8 cellular contexts compared by ENCODE assay signal in genomic region chr11:95089620-95090542, GRCh38. TPM values are rescaled to one million over a fixed set of nuclear protein-coding genes. Genes with fewer than 3 reads are reported as not detected.
DNase-seq lines count a peak whose midpoint lies in the region; ATAC-seq lines count a peak whose summit lies in the region.

A gene with protein sequence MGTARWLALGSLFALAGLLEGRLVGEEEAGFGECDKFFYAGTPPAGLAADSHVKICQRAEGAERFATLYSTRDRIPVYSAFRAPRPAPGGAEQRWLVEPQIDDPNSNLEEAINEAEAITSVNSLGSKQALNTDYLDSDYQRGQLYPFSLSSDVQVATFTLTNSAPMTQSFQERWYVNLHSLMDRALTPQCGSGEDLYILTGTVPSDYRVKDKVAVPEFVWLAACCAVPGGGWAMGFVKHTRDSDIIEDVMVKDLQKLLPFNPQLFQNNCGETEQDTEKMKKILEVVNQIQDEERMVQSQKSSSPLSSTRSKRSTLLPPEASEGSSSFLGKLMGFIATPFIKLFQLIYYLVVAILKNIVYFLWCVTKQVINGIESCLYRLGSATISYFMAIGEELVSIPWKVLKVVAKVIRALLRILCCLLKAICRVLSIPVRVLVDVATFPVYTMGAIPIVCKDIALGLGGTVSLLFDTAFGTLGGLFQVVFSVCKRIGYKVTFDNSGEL (plus strand): TSS chr11:95089846. CDS start chr11:95089928, 82 bp downstream.

- POLR2A ChIA-PET in activated CD8-positive, alpha-beta T cell treated with anti-CD3 and anti-CD28 coated beads, Interleukin-2, amount 10 ng/mL, durations not matched to agents 7 days and 5 days (lab: Charles Lee) = interaction anchor here (0.6 to 6.1 kb wide), 17 partner anchors 9 to 1300 kb away, joined by 3 to 103 read pairs (median 7); partner anchors contain the start of genes CCDC82, CEP57, CWC15 and FAM76B

- H3K27ac ChIP-seq in BLaER1 = peak within 1 kb of the TSS; percentile 87
- H3K27ac ChIP-seq in mesendoderm (ENCODE audit: low read depth, low read length) = no peak within 1 kb of the TSS

- H3K4ac ChIP-seq in mesendoderm (ENCODE audit: low read depth, low read length) = no peak within 1 kb of the TSS

- WGBS in mesendoderm (ENCODE audit: extremely low coverage, insufficient coverage, low lambda C conversion rate) = no CpG with 5 or more reads among the region's 106 CpGs

- H3K36me3 Mint-ChIP-seq in activated CD8-positive, alpha-beta T cell treated with anti-CD3 and anti-CD28 coated beads, Interleukin-2, amount 10 ng/mL, durations not matched to agents 7 days and 5 days (ENCODE audit: low read depth) = peaks cover 27% of the 10 kb centered on the region
- peaks cover 8% of the 10 kb centered on the region for H3K36me3 Mint-ChIP-seq in effector memory CD8-positive, alpha-beta T cell (ENCODE audit: insufficient read depth)

- H3K4me1 ChIP-seq in BLaER1 (peaks cover 87% of the 10 kb centered on the region), mesendoderm (ENCODE audit: control insufficient read depth, low read depth, low read length) (peaks cover 3% of the 10 kb centered on the region)

- H3K79me1 ChIP-seq in mesendoderm (ENCODE audit: low read length) = no peaks in the 10 kb centered on the region

- H2AK5ac ChIP-seq in mesendoderm (ENCODE audit: low read length) = no peak within 1 kb of the TSS

- H3K4me3 Mint-ChIP-seq in activated CD8-positive, alpha-beta T cell treated with anti-CD3 and anti-CD28 coated beads, Interleukin-2, amount 10 ng/mL, durations not matched to agents 7 days and 5 days = peak within 1 kb of the TSS; percentile 90
- peak within 1 kb of the TSS; percentile 88 to 89 for H3K4me3 Mint-ChIP-seq in effector memory CD8-positive, alpha-beta T cell

- no peaks in the 10 kb centered on the region for H3K79me2 ChIP-seq in mesendoderm (ENCODE audit: control insufficient read depth, insufficient read depth, low read length)

- H3K4me3 ChIP-seq in BLaER1 (peak within 1 kb of the TSS; percentile 96), mesendoderm (ENCODE audit: low read length) (peak within 1 kb of the TSS; percentile 57)

- no peak within 1 kb of the TSS for H3K23ac ChIP-seq in mesendoderm (ENCODE audit: low read length)

- H3K9ac ChIP-seq in BLaER1 = peak within 1 kb of the TSS; percentile 91
- peak within 1 kb of the TSS; percentile 71 for H3K9ac ChIP-seq in mesendoderm (ENCODE audit: low read length)

- no peak within 1 kb of the TSS for H4K5ac ChIP-seq in mesendoderm (ENCODE audit: low read length)

- H2BK15ac ChIP-seq in mesendoderm (replicated peaks; ENCODE audit: low read depth) = no peak within 1 kb of the TSS

- peak within 1 kb of the TSS; percentile 98 for H3K4me2 ChIP-seq in BLaER1
- H3K4me2 ChIP-seq in mesendoderm (ENCODE audit: low read length) = peak within 1 kb of the TSS; percentile 89

- CTCF ChIA-PET in activated CD8-positive, alpha-beta T cell treated with anti-CD3 and anti-CD28 coated beads, Interleukin-2, amount 10 ng/mL, durations not matched to agents 7 days and 5 days (lab: Charles Lee) = interaction anchor here (1.0 to 11.5 kb wide), 11 partner anchors 9 to 615 kb away, joined by 3 to 233 read pairs (median 4); partner anchors contain the start of gene SRSF8

- H4K8ac ChIP-seq in mesendoderm (ENCODE audit: low read depth, low read length) = no peak within 1 kb of the TSS

- no peaks in the 10 kb centered on the region for H3K9me3 ChIP-seq in BLaER1

- H4K20me1 ChIP-seq in BLaER1 = peaks cover 14% of the 10 kb centered on the region; the same call in 1 of the 2 replicates

- H3K27ac Mint-ChIP-seq in activated CD8-positive, alpha-beta T cell treated with anti-CD3 and anti-CD28 coated beads, Interleukin-2, amount 10 ng/mL, durations not matched to agents 7 days and 5 days = peak within 1 kb of the TSS; percentile 99
- H3K27ac Mint-ChIP-seq in effector memory CD8-positive, alpha-beta T cell = peak within 1 kb of the TSS; percentile 94 to 99

- H3K18ac ChIP-seq in mesendoderm (ENCODE audit: low read length) = no peak within 1 kb of the TSS

- no peaks in the 10 kb centered on the region for H3K27me3 Mint-ChIP-seq in activated CD8-positive, alpha-beta T cell treated with anti-CD3 and anti-CD28 coated beads, Interleukin-2, amount 10 ng/mL, durations not matched to agents 7 days and 5 days (ENCODE audit: low read depth)
- no peaks in the 10 kb centered on the region for H3K27me3 Mint-ChIP-seq in effector memory CD8-positive, alpha-beta T cell

- DNase-seq in NCI-H82 (lab: John Stamatoyannopoulos, UW) (peak; percentile 77), mesendoderm (peak; percentile 88)
- DNase-seq in activated CD8-positive, alpha-beta T cell treated with anti-CD3 and anti-CD28 coated beads, Interleukin-2, amount 10 ng/mL, durations not matched to agents 7 days and 5 days = peak; percentile 88
- DNase-seq in effector memory CD8-positive, alpha-beta T cell = peak; percentile 78 to 83 (median 83)
- peak; percentile 62 for DNase-seq in stimulated activated CD8-positive, alpha-beta memory T cell treated with anti-CD3 and anti-CD28 coated beads, Interleukin-15, amount 100 ng/mL, for 1 hour (ENCODE audit: low read depth)

- H3K36me3 ChIP-seq in BLaER1 (0 out of 2 replicates have a peak, but pooled peaks cover 8% of the 10 kb centered on the region), mesendoderm (ENCODE audit: control insufficient read depth, insufficient read depth, low read length) (no peaks in the 10 kb centered on the region)

- H3K56ac ChIP-seq in mesendoderm (ENCODE audit: low read length) = peak within 1 kb of the TSS; percentile 91

- no peaks in the 10 kb centered on the region for H3K9me3 Mint-ChIP-seq in activated CD8-positive, alpha-beta T cell treated with anti-CD3 and anti-CD28 coated beads, Interleukin-2, amount 10 ng/mL, durations not matched to agents 7 days and 5 days (ENCODE audit: insufficient read depth)
- H3K9me3 Mint-ChIP-seq in effector memory CD8-positive, alpha-beta T cell = no peaks in the 10 kb centered on the region

- no peak within 1 kb of the TSS for H2BK5ac ChIP-seq in mesendoderm (ENCODE audit: low read length)

- H3K4me1 Mint-ChIP-seq in activated CD8-positive, alpha-beta T cell treated with anti-CD3 and anti-CD28 coated beads, Interleukin-2, amount 10 ng/mL, durations not matched to agents 7 days and 5 days (ENCODE audit: low read depth) = peaks cover 66% of the 10 kb centered on the region
- peaks cover 32 to 41% of the 10 kb centered on the region in 2 donors for H3K4me1 Mint-ChIP-seq in effector memory CD8-positive, alpha-beta T cell (ENCODE audit: low read depth in 2 of 2)

- no peak within 1 kb of the TSS for H2BK120ac ChIP-seq in mesendoderm (ENCODE audit: low read depth, low read length)

- H3K27me3 ChIP-seq in BLaER1 (no peaks in the 10 kb centered on the region), mesendoderm (ENCODE audit: insufficient read depth, low read length, poor library complexity) (peaks cover 3% of the 10 kb centered on the region)

- peak; percentile 88 for ATAC-seq in GM19035 (IDR thresholded peaks at IDR 0.05; ENCODE audit: unreplicated experiment)
- peak; percentile 93 for ATAC-seq in HG03280 (IDR thresholded peaks at IDR 0.05; ENCODE audit: unreplicated experiment)
- ATAC-seq in activated CD8-positive, alpha-beta T cell treated with anti-CD3 and anti-CD28 coated beads, Interleukin-2, amount 10 ng/mL, durations not matched to agents 7 days and 5 days = peak; percentile 96
- peak; percentile 90 for ATAC-seq in effector memory CD8-positive, alpha-beta T cell (replicated peaks)

RNA-seq across cellular contexts. Expression of the gene that starts here (rescaled TPM):
- 10 to 100 TPM; 23.4 to 23.9 TPM for total RNA-seq in activated CD8-positive, alpha-beta T cell treated with anti-CD3 and anti-CD28 coated beads, Interleukin-2, amount 10 ng/mL, durations not matched to agents 7 days and 5 days
- 1.6 TPM for polyA plus RNA-seq in mesendoderm (2013, experiment 1 of 2)
- 1.5 TPM for polyA plus RNA-seq in mesendoderm (2013, experiment 2 of 2)
